8 cellular contexts compared by ENCODE assay signal in genomic region chr5:151685749-151686672, GRCh38. TPM values are rescaled to one million over a fixed set of nuclear protein-coding genes. Genes with fewer than 3 reads are reported as not detected.
DNase-seq lines count a peak whose midpoint lies in the region; ATAC-seq, FAIRE-seq and TF ChIP-seq lines count a peak whose summit lies in the region.

No MANE protein-coding gene starts in this region.

- H3K36me3 ChIP-seq in HUES6 (ENCODE audit: control insufficient read depth, insufficient read depth, low read length), result peaks cover 21% of the 10 kb centered on the region; the same call in 1 of the 2 replicates

- DNase-seq in A549 (ENCODE audit: low read depth in 1 of 2, low spot score in 1 of 2) (no peak), coronary artery (ENCODE audit: low spot score) (no peak), myocyte (ENCODE audit: low read depth) (peak; percentile 74), AML-193 (lab: John Stamatoyannopoulos, UW) (no peak), NCI-H510A treated with DMSO at 0.1 percent for 48 hours (lab: John Stamatoyannopoulos, UW) (no peak), cerebellum (ENCODE audit: low spot score) (no peak)

- no peaks in the 10 kb centered on the region for H3K27me3 ChIP-seq in HUES6 (ENCODE audit: control insufficient read depth, insufficient read depth, low read length)

- peak overlapping the region; percentile 70 to 86; a peak in 5 of 6 replicates for H3K27ac ChIP-seq in A549
- peak overlapping the region; percentile 84; the same call in 1 of the 2 replicates for H3K27ac ChIP-seq in HUES6 (ENCODE audit: low read depth, low read length)
- peak overlapping the region; percentile 95 to 96 for H3K27ac ChIP-seq in coronary artery

- peak overlapping the region; percentile 92 for H3K9ac ChIP-seq in HUES6 (ENCODE audit: low read length)

- CTCF ChIA-PET in A549 (lab: Yijun Ruan, JAX), result interaction anchor here (0.6 to 2.8 kb wide), 5 partner anchors 28 to 780 kb away, joined by 3 to 19 read pairs (median 6); partner anchors contain the start of gene G3BP1

- no peak for TF ChIP-seq EP300 in A549 (IDR thresholded peaks at IDR 0.05)

- 87% methylated on average over 10 of the region's 10 CpGs for WGBS in A549 (ENCODE audit: missing lambda C conversion rate)

- POLR2A ChIA-PET in A549 (lab: Yijun Ruan, JAX), result interaction anchor here (1.5 kb wide), 1 partner anchor 13 kb away, joined by 5 read pairs; no protein-coding TSS in a partner anchor

- H3K9me3 ChIP-seq in A549 (no peaks in the 10 kb centered on the region), HUES6 (ENCODE audit: control insufficient read depth, insufficient read depth, low read depth, low read length) (no peaks in the 10 kb centered on the region)

- H3K4me1 ChIP-seq in A549, result peaks cover 39% of the 10 kb centered on the region
- H3K4me1 ChIP-seq in HUES6 (ENCODE audit: control insufficient read depth, insufficient read depth, low read length), result peaks cover 35% of the 10 kb centered on the region

- peak overlapping the region; percentile 79 for H3K4me2 ChIP-seq in A549

- ATAC-seq in A549 (no peak), GM21723 (IDR thresholded peaks at IDR 0.05; ENCODE audit: unreplicated experiment) (no peak)

- H3K4me3 ChIP-seq in A549, result no peak overlapping the region
- H3K4me3 ChIP-seq in HUES6 (ENCODE audit: low read depth, low read length), result peak overlapping the region; percentile 93
- H3K4me3 ChIP-seq in coronary artery, result peak overlapping the region; percentile 87

- no peak for TF ChIP-seq POLR2A in A549 (IDR thresholded peaks at IDR 0.05; ENCODE audit: low read length)

- FAIRE-seq in A549 (lab: Jason Lieb, UNC), result no peak

- no peak for TF ChIP-seq CTCF in A549 (IDR thresholded peaks at IDR 0.05)
- TF ChIP-seq CTCF in coronary artery (IDR thresholded peaks at IDR 0.05), result no peak

- no peak for TF ChIP-seq RAD21 in A549 (conservative IDR thresholded peaks at IDR 0.05 in 1 of 2, IDR thresholded peaks at IDR 0.05 in 1 of 2)

TF ChIP-seq in A549, 52 proteins besides CTCF, POLR2A, EP300 and RAD21:
- TF ChIP-seq PBX3 (IDR thresholded peaks at IDR 0.05) (no peak), ESRRA (IDR thresholded peaks at IDR 0.05; ENCODE audit: borderline replicate concordance, low read length) (no peak), HOXB5 (CRISPR knock-in tag; IDR thresholded peaks at IDR 0.05) (no peak), ZSCAN20 (CRISPR knock-in tag; IDR thresholded peaks at IDR 0.05) (no peak), HOXB13 (CRISPR knock-in tag; IDR thresholded peaks at IDR 0.05; ENCODE audit: low read depth) (no peak), HOXA7 (CRISPR knock-in tag; IDR thresholded peaks at IDR 0.05) (no peak), GATA3 (IDR thresholded peaks at IDR 0.05; ENCODE audit: borderline replicate concordance) (no peak), SMC3 (IDR thresholded peaks at IDR 0.05) (no peak), FOSL2 (IDR thresholded peaks at IDR 0.05) (no peak), FOSL2 (CRISPR knock-in tag; IDR thresholded peaks at IDR 0.05) (no peak), FOSB (CRISPR knock-in tag; IDR thresholded peaks at IDR 0.05) (no peak), PHF8 (IDR thresholded peaks at IDR 0.05; ENCODE audit: borderline replicate concordance, low read depth) (no peak), TP53 (CRISPR knock-in tag; IDR thresholded peaks at IDR 0.05) (no peak), ELK1 (IDR thresholded peaks at IDR 0.05; ENCODE audit: low read depth, low read length) (no peak), CBX2 (IDR thresholded peaks at IDR 0.05; ENCODE audit: borderline replicate concordance, low read depth) (no peak)

RNA-seq across cellular contexts. Expression of gene SPARC, which starts 0.7 kb away (rescaled TPM):
- polyA plus RNA-seq in A549 (2011; rRNA removed) (23.1 and 33.8 TPM in 2 replicates), A549 (2017; fragmentation: RNase III; extraction: RNeasy Plus Mini Kit Qiagen cat#74134 plus additional on column Dnase treatment) (29.1 to 53.4 TPM (median 45.7 TPM) in 3 replicates)
- polyA plus RNA-seq in A549 (2012; cell fraction: cytosol; rRNA removed), result 27.1 and 30.5 TPM in 2 replicates
- polyA plus RNA-seq in A549 (2012; cell fraction: nucleus; rRNA removed), result 27.8 and 33.0 TPM in 2 replicates
- polyA minus RNA-seq in A549 (2011; rRNA and poly(A)+ RNA removed), result 30.9 and 41.1 TPM in 2 replicates
- total RNA-seq in myocyte (4,412 and 4,598 TPM in 2 replicates), cerebellum (148 TPM)
- 20,698 TPM for polyA plus RNA-seq in myocyte (2012)

Comparison
In these comparisons a context has a peak if more than half of its experiments do, and no peak if none do; other contexts are left out.
1. RNA of gene SPARC, which starts 0.7 kb away (total RNA-seq): 4,412 to 4,598 TPM in myocyte; 148 TPM in cerebellum (single experiment); every median in the first group is over 10 times any median in the second.
2. Peak in every context shown above with its lines, with median percentiles within 50 percentile points of each other: H3K27ac ChIP-seq.